ENCODE assay signal across 1 cellular context in the genomic region with DNA sequence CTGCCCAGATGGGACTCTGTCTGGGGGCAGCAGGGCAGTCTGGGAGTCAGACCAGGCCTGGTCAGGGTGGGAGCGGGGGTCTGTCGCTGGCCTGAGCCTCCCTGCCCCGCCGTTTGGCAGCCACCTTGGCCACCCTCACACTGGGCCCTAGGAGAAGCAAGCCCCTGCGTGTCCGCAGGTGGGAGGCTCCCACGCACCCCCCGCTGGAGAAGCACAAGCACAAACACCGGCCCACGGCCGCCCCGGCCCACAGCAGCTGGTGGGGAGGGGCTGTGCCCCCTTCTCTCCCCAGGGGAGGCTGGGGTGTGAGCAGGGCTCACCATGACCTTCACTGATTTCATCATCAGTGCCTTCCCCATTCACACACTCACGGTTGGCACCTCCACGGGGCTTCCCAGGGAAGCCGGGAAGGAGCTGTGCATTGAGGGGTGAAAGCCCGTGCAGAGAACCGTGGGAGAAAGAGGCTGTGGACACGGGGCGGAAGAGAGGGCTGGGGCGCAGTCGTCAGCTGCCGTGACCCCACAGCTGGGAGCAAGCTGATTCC.
TF ChIP-seq lines count a peak whose summit lies in the region.

No MANE protein-coding gene starts in this region.

TF ChIP-seq in IMR-90, 13 proteins besides CTCF, POLR2A, EP300 and RAD21 (continued from another document):
- TF ChIP-seq MAZ (IDR thresholded peaks at IDR 0.05; ENCODE audit: borderline replicate concordance, low read depth, low read length) (no peak), FOS (IDR thresholded peaks at IDR 0.05; ENCODE audit: low read depth, low read length) (no peak), RFX5 (IDR thresholded peaks at IDR 0.05; ENCODE audit: low read depth, low read length) (no peak), SMC3 (IDR thresholded peaks at IDR 0.05; ENCODE audit: low read depth, low read length) (no peak), MXI1 (IDR thresholded peaks at IDR 0.05; ENCODE audit: borderline replicate concordance, low read depth, low read length) (no peak), NFE2L2 (IDR thresholded peaks at IDR 0.05; ENCODE audit: low read depth, low read length) (no peak), CHD1 (IDR thresholded peaks at IDR 0.05; ENCODE audit: low read depth, low read length) (no peak)
- TF ChIP-seq, protein P1, sequence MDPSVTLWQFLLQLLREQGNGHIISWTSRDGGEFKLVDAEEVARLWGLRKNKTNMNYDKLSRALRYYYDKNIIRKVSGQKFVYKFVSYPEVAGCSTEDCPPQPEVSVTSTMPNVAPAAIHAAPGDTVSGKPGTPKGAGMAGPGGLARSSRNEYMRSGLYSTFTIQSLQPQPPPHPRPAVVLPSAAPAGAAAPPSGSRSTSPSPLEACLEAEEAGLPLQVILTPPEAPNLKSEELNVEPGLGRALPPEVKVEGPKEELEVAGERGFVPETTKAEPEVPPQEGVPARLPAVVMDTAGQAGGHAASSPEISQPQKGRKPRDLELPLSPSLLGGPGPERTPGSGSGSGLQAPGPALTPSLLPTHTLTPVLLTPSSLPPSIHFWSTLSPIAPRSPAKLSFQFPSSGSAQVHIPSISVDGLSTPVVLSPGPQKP (IDR thresholded peaks at IDR 0.05; ENCODE audit: borderline replicate concordance, low read depth, low read length), result no peak
